8 cellular contexts compared by ENCODE assay signal in genomic region chr7:95435422-95435780, GRCh38. TPM values are rescaled to one million over a fixed set of nuclear protein-coding genes. Genes with fewer than 3 reads are reported as not detected.
DNase-seq lines count a peak whose midpoint lies in the region; ATAC-seq, FAIRE-seq and TF ChIP-seq lines count a peak whose summit lies in the region.

No MANE protein-coding gene starts in this region.

- H3K36me3 Mint-ChIP-seq in neural progenitor cell: peaks cover 20% of the 10 kb centered on the region

- no peaks in the 10 kb centered on the region for H3F3A ChIP-seq in OCI-LY1 (ENCODE audit: insufficient read depth, low read length)
- H3F3A ChIP-seq in neural progenitor cell (ENCODE audit: low read depth): peaks cover 9% of the 10 kb centered on the region

- CTCF ChIA-PET in endothelial cell of umbilical vein (lab: Charles Lee): interaction anchor here (0.6 to 1.6 kb wide), 6 partner anchors 10 to 878 kb away, joined by 3 to 5 read pairs (median 4); no protein-coding TSS in a partner anchor

- H3K9ac ChIP-seq in BLaER1 (peak overlapping the region; percentile 93), OCI-LY1 (ENCODE audit: low read length) (peak overlapping the region; percentile 68), endothelial cell of umbilical vein (replicated peaks; ENCODE audit: extremely low read depth, insufficient read depth, low read length) (peak overlapping the region; percentile 86), neural progenitor cell (no peak overlapping the region)

- H3K9me2 ChIP-seq in OCI-LY1 (ENCODE audit: low read depth, low read length): no peaks in the 10 kb centered on the region

- H3K27ac ChIP-seq in BLaER1 (peak overlapping the region; percentile 95), OCI-LY1 (ENCODE audit: low read depth, low read length, poor library complexity, severe bottlenecking) (peak overlapping the region; percentile 61), endothelial cell of umbilical vein (ENCODE audit: insufficient read depth, low read depth, low read length) (peak overlapping the region; percentile 78), neural progenitor cell (no peak overlapping the region)

- H3K4me1 ChIP-seq in BLaER1 (peaks cover 23% of the 10 kb centered on the region), OCI-LY1 (ENCODE audit: insufficient read depth, low read length, severe bottlenecking) (peaks cover 22% of the 10 kb centered on the region), endothelial cell of umbilical vein (ENCODE audit: control insufficient read depth, extremely low read depth, insufficient read depth, low read length) (peaks cover 18% of the 10 kb centered on the region), neural progenitor cell (peaks cover 5% of the 10 kb centered on the region)

- H3K27me3 Mint-ChIP-seq in neural progenitor cell (ENCODE audit: insufficient read depth, low read depth): peaks cover 2% of the 10 kb centered on the region

- no peak for DNase-seq in endothelial cell of umbilical vein (ENCODE audit: low read depth, low spot score)
- DNase-seq in neural progenitor cell (ENCODE audit: low spot score): no peak
- no peak for DNase-seq in amniotic stem cell (lab: John Stamatoyannopoulos, UW)
- DNase-seq in SHP77 treated with DMSO at 0.1 percent for 48 hours (lab: John Stamatoyannopoulos, UW): no peak
- DNase-seq in posterior cingulate gyrus: no peak

- H3K9me1 ChIP-seq in endothelial cell of umbilical vein (replicated peaks; ENCODE audit: control insufficient read depth, extremely low read depth, insufficient read depth, low read length): no peaks in the 10 kb centered on the region

- H3K27me3 ChIP-seq in BLaER1: no peaks in the 10 kb centered on the region
- no peaks in the 10 kb centered on the region for H3K27me3 ChIP-seq in OCI-LY1 (ENCODE audit: insufficient read depth, low read length)
- no peaks in the 10 kb centered on the region for H3K27me3 ChIP-seq in endothelial cell of umbilical vein (ENCODE audit: control insufficient read depth in 2 of 2, insufficient read depth in 2 of 2, low read length in 2 of 2)
- H3K27me3 ChIP-seq in neural progenitor cell: no peaks in the 10 kb centered on the region

- H3K4me2 ChIP-seq in BLaER1: peak overlapping the region; percentile 85
- H3K4me2 ChIP-seq in OCI-LY1 (ENCODE audit: low read length): peak overlapping the region; percentile 59
- peak overlapping the region; percentile 85 for H3K4me2 ChIP-seq in endothelial cell of umbilical vein (ENCODE audit: insufficient read depth, low read length)
- peak overlapping the region; percentile 79 for H3K4me2 ChIP-seq in neural progenitor cell

- H3K4me3 Mint-ChIP-seq in neural progenitor cell: peak overlapping the region; percentile 88

- POLR2A ChIA-PET in endothelial cell of umbilical vein (lab: Charles Lee): no interaction called here

- H3K79me2 ChIP-seq in OCI-LY1 (ENCODE audit: insufficient read depth, low read length) (no peaks in the 10 kb centered on the region), endothelial cell of umbilical vein (ENCODE audit: control insufficient read depth, insufficient read depth, low read length) (peaks cover 26% of the 10 kb centered on the region), neural progenitor cell (ENCODE audit: low read depth) (peaks cover 42% of the 10 kb centered on the region)

- TF ChIP-seq POLR2A in endothelial cell of umbilical vein (IDR thresholded peaks at IDR 0.05; ENCODE audit: low read depth, low read length): no peak

- TF ChIP-seq CTCF in OCI-LY1 (IDR thresholded peaks at IDR 0.05; ENCODE audit: low read length): no peak
- no peak for TF ChIP-seq CTCF in endothelial cell of umbilical vein (IDR thresholded peaks at IDR 0.05; ENCODE audit: extremely low read depth in 1 of 2, insufficient read depth in 1 of 2, low read depth in 1 of 2, low read length in 2 of 2)
- TF ChIP-seq CTCF in neural progenitor cell (IDR thresholded peaks at IDR 0.05): no peak

- H3K9me3 ChIP-seq in BLaER1: no peaks in the 10 kb centered on the region
- H3K9me3 ChIP-seq in OCI-LY1 (ENCODE audit: low read length): no peaks in the 10 kb centered on the region
- no peaks in the 10 kb centered on the region for H3K9me3 ChIP-seq in endothelial cell of umbilical vein (replicated peaks; ENCODE audit: control insufficient read depth, insufficient read depth, low read length)
- no peaks in the 10 kb centered on the region for H3K9me3 ChIP-seq in neural progenitor cell (ENCODE audit: low read depth)

- peaks cover 42% of the 10 kb centered on the region for H3K4me1 Mint-ChIP-seq in neural progenitor cell

- ATAC-seq in GM18517 (IDR thresholded peaks at IDR 0.05; ENCODE audit: unreplicated experiment): no peak

- H3K9me3 Mint-ChIP-seq in neural progenitor cell: no peaks in the 10 kb centered on the region

- H4K20me1 ChIP-seq in BLaER1 (no peaks in the 10 kb centered on the region), OCI-LY1 (ENCODE audit: insufficient read depth, low read length) (no peaks in the 10 kb centered on the region), endothelial cell of umbilical vein (replicated peaks; ENCODE audit: control insufficient read depth, extremely low read depth, insufficient read depth, low read length) (no peaks in the 10 kb centered on the region), neural progenitor cell (ENCODE audit: low read depth) (no peaks in the 10 kb centered on the region)

- H2AFZ ChIP-seq in OCI-LY1 (ENCODE audit: low read length): peak overlapping the region; percentile 75; the same call in 1 of the 2 replicates
- peak overlapping the region; percentile 80 for H2AFZ ChIP-seq in endothelial cell of umbilical vein (ENCODE audit: low read depth, low read length)
- H2AFZ ChIP-seq in neural progenitor cell (replicated peaks): peak overlapping the region; percentile 89

- no peaks in the 10 kb centered on the region for H3K36me3 ChIP-seq in BLaER1
- no peaks in the 10 kb centered on the region for H3K36me3 ChIP-seq in OCI-LY1 (ENCODE audit: insufficient read depth, low read length)
- no peaks in the 10 kb centered on the region for H3K36me3 ChIP-seq in endothelial cell of umbilical vein (ENCODE audit: control insufficient read depth in 2 of 2, extremely low read depth in 1 of 2, insufficient read depth in 2 of 2, low read length in 2 of 2)
- H3K36me3 ChIP-seq in neural progenitor cell: no peaks in the 10 kb centered on the region

- no peak for FAIRE-seq in endothelial cell of umbilical vein (lab: Jason Lieb, UNC)

- peak overlapping the region; percentile 100 for H3K27ac Mint-ChIP-seq in neural progenitor cell

- H3K4me3 ChIP-seq in BLaER1: peak overlapping the region; percentile 79
- H3K4me3 ChIP-seq in OCI-LY1 (ENCODE audit: low read depth, low read length, poor library complexity, severe bottlenecking): peak overlapping the region; percentile 68
- peak overlapping the region in 2 of 3 experiments; percentile 74 to 97 for H3K4me3 ChIP-seq in endothelial cell of umbilical vein (replicated peaks in 1 of 3; ENCODE audit: insufficient read depth in 1 of 3, low read depth in 1 of 3, low read length in 3 of 3)
- peak overlapping the region; percentile 70 for H3K4me3 ChIP-seq in neural progenitor cell

- intact Hi-C loops in endothelial cell of umbilical vein (cut with micrococcal nuclease): loop anchor here (1.0 to 10.0 kb wide), 3 partner anchors 35 to 735 kb away; no protein-coding TSS in a partner anchor
- intact Hi-C loops in posterior cingulate gyrus (cut with DNase I): no loop called here

- dilution Hi-C loops in endothelial cell of umbilical vein (cut with MboI; ENCODE audit: extremely low pct_ligation_motif_present, low sequenced_read_pairs): no loop called here

- TSS peak; percentile 87 for BruUV-seq in endothelial cell of umbilical vein (replicated peaks; lab: Mats Ljungman, UMichigan)

TF ChIP-seq in endothelial cell of umbilical vein, 7 proteins besides CTCF, POLR2A, EP300 and RAD21 (continues in another document):
- TF ChIP-seq POLR2AphosphoS5 (IDR thresholded peaks at IDR 0.05; ENCODE audit: insufficient read depth, low read depth, low read length) (no peak), FOS (IDR thresholded peaks at IDR 0.05; ENCODE audit: borderline replicate concordance, insufficient read depth, low read length) (no peak), EZH2 (IDR thresholded peaks at IDR 0.05; ENCODE audit: borderline replicate concordance, low read depth, low read length, severe bottlenecking) (no peak), GATA2 (IDR thresholded peaks at IDR 0.05; ENCODE audit: insufficient read depth, insufficient read length, low read depth, low read length) (no peak)

RNA-seq across cellular contexts. Expression of gene PON2, which starts 0.6 kb away (rescaled TPM):
- 125 and 134 TPM in 2 replicates for total RNA-seq in endothelial cell of umbilical vein
- polyA plus RNA-seq in endothelial cell of umbilical vein: 99.0 and 110 TPM in 2 replicates
- 103 and 111 TPM in 2 replicates for polyA plus RNA-seq in endothelial cell of umbilical vein (2011; cell fraction: cytosol; rRNA removed)
- polyA plus RNA-seq in endothelial cell of umbilical vein (2011; cell fraction: nucleus; rRNA removed): 184 and 235 TPM in 2 replicates
- polyA plus RNA-seq in endothelial cell of umbilical vein (2012): 127 and 147 TPM in 2 replicates
- 52.3 and 59.6 TPM in 2 replicates for polyA minus RNA-seq in endothelial cell of umbilical vein
- polyA minus RNA-seq in endothelial cell of umbilical vein (2011; cell fraction: cytosol; rRNA and poly(A)+ RNA removed): 50.7 TPM
- polyA minus RNA-seq in endothelial cell of umbilical vein (2011; cell fraction: nucleus; rRNA and poly(A)+ RNA removed): 80.1 and 107 TPM in 2 replicates
- 123 and 190 TPM in 2 replicates for total RNA-seq in neural progenitor cell (ENCODE audit: low replicate concordance)

RNA-seq across cellular contexts. Expression of gene PON3, which starts 39.2 kb away (rescaled TPM):
- total RNA-seq in endothelial cell of umbilical vein (2.0 and 3.4 TPM in 2 replicates), neural progenitor cell (ENCODE audit: low replicate concordance) (not detected in 2 replicates)
- 0.62 and 0.83 TPM in 2 replicates for polyA plus RNA-seq in endothelial cell of umbilical vein
- 0.32 and 0.37 TPM in 2 replicates for polyA plus RNA-seq in endothelial cell of umbilical vein (2011; cell fraction: cytosol; rRNA removed)
- polyA plus RNA-seq in endothelial cell of umbilical vein (2011; cell fraction: nucleus; rRNA removed): 5.5 and 6.9 TPM in 2 replicates
- not detected in 2 replicates for polyA plus RNA-seq in endothelial cell of umbilical vein (2012)
- polyA minus RNA-seq in endothelial cell of umbilical vein: 0.34 and 2.2 TPM in 2 replicates
- not detected for polyA minus RNA-seq in endothelial cell of umbilical vein (2011; cell fraction: cytosol; rRNA and poly(A)+ RNA removed)
- 4.7 and 5.2 TPM in 2 replicates for polyA minus RNA-seq in endothelial cell of umbilical vein (2011; cell fraction: nucleus; rRNA and poly(A)+ RNA removed)

RNA-seq across cellular contexts. Expression of gene ASB4, which starts 50.3 kb away (rescaled TPM):
- total RNA-seq in endothelial cell of umbilical vein: not detected in 2 replicates
- not detected in 2 replicates for polyA plus RNA-seq in endothelial cell of umbilical vein
- not detected in 2 replicates for polyA plus RNA-seq in endothelial cell of umbilical vein (2011; cell fraction: cytosol; rRNA removed)
- polyA plus RNA-seq in endothelial cell of umbilical vein (2011; cell fraction: nucleus; rRNA removed): not detected in 2 replicates
- not detected in 2 replicates for polyA plus RNA-seq in endothelial cell of umbilical vein (2012)
- not detected in 2 replicates for polyA minus RNA-seq in endothelial cell of umbilical vein
- not detected for polyA minus RNA-seq in endothelial cell of umbilical vein (2011; cell fraction: cytosol; rRNA and poly(A)+ RNA removed)
- not detected in 2 replicates for polyA minus RNA-seq in endothelial cell of umbilical vein (2011; cell fraction: nucleus; rRNA and poly(A)+ RNA removed)
- total RNA-seq in neural progenitor cell (ENCODE audit: low replicate concordance): not detected in 2 replicates
